8 cellular contexts compared by ENCODE assay signal in the genomic region with DNA sequence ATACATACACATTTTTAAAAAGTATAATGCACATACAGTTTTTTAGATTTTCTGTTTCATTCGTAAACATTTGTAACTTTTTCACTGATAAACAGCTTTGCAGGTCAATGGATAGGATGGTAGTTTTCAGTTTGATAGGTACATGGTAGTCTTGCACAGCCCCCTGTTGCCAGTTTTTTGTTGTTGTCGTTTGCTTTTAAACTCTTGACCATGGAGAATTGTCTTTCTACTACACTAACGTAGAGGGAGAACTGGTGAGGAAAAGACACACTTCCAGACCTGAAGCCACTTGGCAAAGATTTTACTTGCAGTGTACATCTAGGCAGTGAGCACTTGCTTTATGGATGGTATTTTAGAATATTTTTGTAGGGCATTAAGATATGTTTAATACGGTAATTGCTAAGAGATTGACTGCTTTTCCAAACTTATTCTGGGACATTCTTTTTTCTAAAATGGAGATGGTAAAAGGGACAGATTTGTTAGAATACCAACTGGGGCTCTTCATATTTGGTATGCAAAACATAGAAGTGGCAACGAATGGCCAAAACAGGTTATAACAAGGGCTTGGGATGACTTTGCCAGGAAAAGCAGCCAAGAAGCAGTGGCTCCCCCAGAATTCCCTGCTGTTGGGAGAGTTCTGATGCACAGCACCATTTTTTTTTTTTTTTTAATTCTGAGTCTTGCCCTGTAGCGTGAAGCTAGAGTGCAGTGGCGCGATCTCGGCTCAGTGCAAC. TPM values are rescaled to one million over a fixed set of nuclear protein-coding genes. Genes with fewer than 3 reads are reported as not detected.
DNase-seq lines count a peak whose midpoint lies in the region; ATAC-seq and TF ChIP-seq lines count a peak whose summit lies in the region.

No MANE protein-coding gene starts in this region.

- H2AFZ ChIP-seq in OCI-LY3 (ENCODE audit: low read depth, low read length) (no peak overlapping the region), neural progenitor cell (replicated peaks) (no peak overlapping the region)

- peaks cover 48% of the 10 kb centered on the region for H3F3A ChIP-seq in neural progenitor cell (ENCODE audit: low read depth)

- no peak for TF ChIP-seq CTCF in OCI-LY3 (IDR thresholded peaks at IDR 0.05; ENCODE audit: low read depth, low read length)
- TF ChIP-seq CTCF in neural progenitor cell (IDR thresholded peaks at IDR 0.05), result no peak
- no peak for TF ChIP-seq CTCF in GM20000 (IDR thresholded peaks at IDR 0.05; ENCODE audit: extremely low read depth, missing control alignments)

- peak overlapping the region; percentile 89 for H3K4me3 ChIP-seq in OCI-LY3 (ENCODE audit: low read length)
- H3K4me3 ChIP-seq in neural progenitor cell, result peak overlapping the region; percentile 70

- H3K36me3 Mint-ChIP-seq in effector memory CD8-positive, alpha-beta T cell (ENCODE audit: insufficient read depth), result peaks cover 8% of the 10 kb centered on the region
- peaks cover 5% of the 10 kb centered on the region for H3K36me3 Mint-ChIP-seq in neural progenitor cell

- H3K79me2 ChIP-seq in OCI-LY3 (ENCODE audit: low read length) (peaks cover 46% of the 10 kb centered on the region), neural progenitor cell (ENCODE audit: low read depth) (peaks cover 59% of the 10 kb centered on the region)

- ATAC-seq in effector memory CD8-positive, alpha-beta T cell (replicated peaks), result no peak
- ATAC-seq in GM21515 (IDR thresholded peaks at IDR 0.05; ENCODE audit: unreplicated experiment) (no peak), sciatic nerve (no peak)

- H3K4me1 ChIP-seq in OCI-LY3 (ENCODE audit: low read length) (peaks cover 24% of the 10 kb centered on the region), neural progenitor cell (peaks cover 61% of the 10 kb centered on the region)

- intact Hi-C loops in sciatic nerve (cut with DNase I), result no loop called here

- H3K27me3 Mint-ChIP-seq in effector memory CD8-positive, alpha-beta T cell, result no peaks in the 10 kb centered on the region
- peaks cover 12% of the 10 kb centered on the region for H3K27me3 Mint-ChIP-seq in neural progenitor cell (ENCODE audit: insufficient read depth, low read depth)

- H3K9me3 ChIP-seq in OCI-LY3 (ENCODE audit: insufficient read depth, low read length) (no peaks in the 10 kb centered on the region), neural progenitor cell (ENCODE audit: low read depth) (no peaks in the 10 kb centered on the region)

- H4K20me1 ChIP-seq in OCI-LY3 (ENCODE audit: insufficient read depth, low read length), result 0 out of 2 replicates have a peak, but pooled peaks cover 5% of the 10 kb centered on the region
- peaks cover 44% of the 10 kb centered on the region for H4K20me1 ChIP-seq in neural progenitor cell (ENCODE audit: low read depth)

- H3K9me3 Mint-ChIP-seq in effector memory CD8-positive, alpha-beta T cell, result no peaks in the 10 kb centered on the region
- H3K9me3 Mint-ChIP-seq in neural progenitor cell, result no peaks in the 10 kb centered on the region

- H3K27me3 ChIP-seq in OCI-LY3 (ENCODE audit: low read depth, low read length) (peaks cover 18% of the 10 kb centered on the region), neural progenitor cell (peaks cover 20% of the 10 kb centered on the region)

- peaks cover 2% of the 10 kb centered on the region for H3K36me3 ChIP-seq in OCI-LY3 (replicated peaks; ENCODE audit: low read depth, low read length)
- H3K36me3 ChIP-seq in neural progenitor cell, result no peaks in the 10 kb centered on the region

- H3K27ac ChIP-seq in OCI-LY3 (ENCODE audit: low read length) (no peak overlapping the region), neural progenitor cell (no peak overlapping the region)

- peak overlapping the region; percentile 86 to 87 for H3K27ac Mint-ChIP-seq in effector memory CD8-positive, alpha-beta T cell
- no peak overlapping the region for H3K27ac Mint-ChIP-seq in neural progenitor cell

- DNase-seq in ELR (ENCODE audit: low read depth) (peak; percentile 22), neural progenitor cell (ENCODE audit: low spot score) (no peak), GM20000 (ENCODE audit: low spot score) (no peak), NCI-H128 (lab: John Stamatoyannopoulos, UW; ENCODE audit: unreplicated experiment) (no peak), sciatic nerve (ENCODE audit: low spot score) (no peak)
- no peak for DNase-seq in effector memory CD8-positive, alpha-beta T cell

- H3K4me2 ChIP-seq in OCI-LY3 (ENCODE audit: low read length), result peak overlapping the region; percentile 83
- peak overlapping the region; percentile 93 for H3K4me2 ChIP-seq in neural progenitor cell

- H3K4me1 Mint-ChIP-seq in effector memory CD8-positive, alpha-beta T cell (ENCODE audit: low read depth in 2 of 2), result peaks cover 30 to 37% of the 10 kb centered on the region in 2 donors
- peaks cover 59% of the 10 kb centered on the region for H3K4me1 Mint-ChIP-seq in neural progenitor cell

- H3K4me3 Mint-ChIP-seq in effector memory CD8-positive, alpha-beta T cell, result peak overlapping the region; percentile 87 to 91
- peak overlapping the region; percentile 98 for H3K4me3 Mint-ChIP-seq in neural progenitor cell

- H3K9ac ChIP-seq in OCI-LY3 (ENCODE audit: low read length) (peak overlapping the region; percentile 62), neural progenitor cell (peak overlapping the region; percentile 36)

RNA-seq across cellular contexts. Expression of gene PYGB, which starts 1.5 kb away (rescaled TPM):
- total RNA-seq in neural progenitor cell (ENCODE audit: low replicate concordance) (40.9 and 76.7 TPM in 2 replicates), sciatic nerve (37.9 TPM)

RNA-seq across cellular contexts. Expression of gene ENTPD6, which starts 53.9 kb away (rescaled TPM):
- 32.3 and 60.1 TPM in 2 replicates for total RNA-seq in neural progenitor cell (ENCODE audit: low replicate concordance)
- 59.3 TPM for total RNA-seq in sciatic nerve
